16 cellular contexts compared by ENCODE assay signal in genomic region chr7:130947792-130948580, GRCh38.
DNase-seq lines count a peak whose midpoint lies in the region; ATAC-seq and TF ChIP-seq lines count a peak whose summit lies in the region.
"Had no signal": no experiment of that assay in that cellular context is flagged by ENCODE, and none has a peak within 500 bp of the region (broad histone marks: within the 10 kb centered on the region; RNA-seq: fewer than 3 reads in every experiment).

No MANE protein-coding gene starts in this region.

- dilution Hi-C loops in IMR-90 (cut with HindIII; ENCODE audit: low sequenced_read_pairs, unreplicated experiment): no loop called here

- peak overlapping the region; percentile 64 for H3K4me3 Mint-ChIP-seq in activated CD8-positive, alpha-beta memory T cell treated with anti-CD3 and anti-CD28 coated beads, Interleukin-2, amount 10 ng/mL, durations not matched to agents 7 days and 5 days
- peak overlapping the region; percentile 60 for H3K4me3 Mint-ChIP-seq in activated naive CD8-positive, alpha-beta T cell treated with anti-CD3 and anti-CD28 coated beads, Interleukin-2, amount 10 ng/mL, durations not matched to agents 7 days and 5 days
- no peak overlapping the region for H3K4me3 Mint-ChIP-seq in stimulated activated effector memory CD8-positive, alpha-beta T cell treated with anti-CD3 and anti-CD28 coated beads, Interleukin-12 subunit alpha, Interleukin-12 subunit beta, amount 100 ng/mL, for 72 hours

- WGBS in IMR-90 (ENCODE audit: extremely low coverage in 2 of 2, insufficient read length in 1 of 2), 2 experiments: 80% methylated on average over 1 of the region's 6 CpGs; no CpG with 5 or more reads in 1 of the 2 experiments

- no peaks in the 10 kb centered on the region for H3K27me3 ChIP-seq in IMR-90 (ENCODE audit: control insufficient read depth, insufficient read depth, low read length)
- H3K27me3 ChIP-seq: SJCRH30 had no signal

- peak overlapping the region; percentile 29; the same call in 1 of the 2 replicates for H3K4ac ChIP-seq in IMR-90 (ENCODE audit: low read depth, low read length)

- H3K79me1 ChIP-seq in IMR-90 (ENCODE audit: low read depth in 1 of 2, low read length in 2 of 2): peaks cover 28 to 62% of the 10 kb centered on the region in 2 experiments

- peak overlapping the region; percentile 47; the same call in 1 of the 2 replicates for H4K91ac ChIP-seq in IMR-90 (ENCODE audit: insufficient read depth, low read depth, low read length)

- intact Hi-C loops in IMR-90 (cut with micrococcal nuclease): no loop called here

- H4K5ac ChIP-seq in IMR-90 (ENCODE audit: low read depth, low read length): no peak overlapping the region; the same call in 1 of the 2 replicates

- H3K4me1 Mint-ChIP-seq in activated CD8-positive, alpha-beta memory T cell treated with anti-CD3 and anti-CD28 coated beads, Interleukin-2, amount 10 ng/mL, durations not matched to agents 7 days and 5 days: peaks cover 61% of the 10 kb centered on the region
- H3K4me1 Mint-ChIP-seq in activated naive CD8-positive, alpha-beta T cell treated with anti-CD3 and anti-CD28 coated beads, Interleukin-2, amount 10 ng/mL, durations not matched to agents 7 days and 5 days: peaks cover 54% of the 10 kb centered on the region
- peaks cover 56% of the 10 kb centered on the region for H3K4me1 Mint-ChIP-seq in stimulated activated effector memory CD8-positive, alpha-beta T cell treated with anti-CD3 and anti-CD28 coated beads, Interleukin-12 subunit alpha, Interleukin-12 subunit beta, amount 100 ng/mL, for 72 hours

- H3K9me1 ChIP-seq in IMR-90 (ENCODE audit: insufficient read depth, low read length): peaks cover 16% of the 10 kb centered on the region

- ATAC-seq in activated CD8-positive, alpha-beta memory T cell treated with anti-CD3 and anti-CD28 coated beads, Interleukin-2, amount 10 ng/mL, durations not matched to agents 7 days and 5 days: peak; percentile 24
- ATAC-seq in IMR-90 (ENCODE audit: low read depth) (no peak), GM21825 (IDR thresholded peaks at IDR 0.05; ENCODE audit: unreplicated experiment) (no peak)
- peak; percentile 46 for ATAC-seq in activated naive CD8-positive, alpha-beta T cell treated with anti-CD3 and anti-CD28 coated beads, Interleukin-2, amount 10 ng/mL, durations not matched to agents 7 days and 5 days (ENCODE audit: low read depth)
- ATAC-seq in stimulated activated effector memory CD8-positive, alpha-beta T cell treated with anti-CD3 and anti-CD28 coated beads, Interleukin-12 subunit alpha, Interleukin-12 subunit beta, amount 100 ng/mL, for 72 hours: peak; percentile 36

- no peak overlapping the region for H3K4me3 ChIP-seq in IMR-90 (ENCODE audit: insufficient read depth, low read depth, low read length)
- H3K4me3 ChIP-seq: SJCRH30 had no signal

- no peak for TF ChIP-seq POLR2A in IMR-90 (IDR thresholded peaks at IDR 0.05; ENCODE audit: low read depth, low read length)

- H3K56ac ChIP-seq in IMR-90 (ENCODE audit: extremely low read depth, insufficient read depth, low read length): no peak overlapping the region

- H3K4me2 ChIP-seq in IMR-90 (ENCODE audit: low read depth, low read length): no peak overlapping the region

- TF ChIP-seq RAD21 in IMR-90 (IDR thresholded peaks at IDR 0.05; ENCODE audit: low read length): no peak

- peaks cover 24% of the 10 kb centered on the region for H3K4me1 ChIP-seq in IMR-90 (ENCODE audit: control insufficient read depth, insufficient read depth, low read length)
- H3K4me1 ChIP-seq: parathyroid adenoma had no signal

- POLR2A ChIA-PET in IMR-90 (lab: Charles Lee; ENCODE audit: unreplicated experiment): no interaction called here
- POLR2A ChIA-PET in activated naive CD8-positive, alpha-beta T cell treated with anti-CD3 and anti-CD28 coated beads, Interleukin-2, amount 10 ng/mL, durations not matched to agents 7 days and 5 days (lab: Charles Lee): interaction anchor here (0.8 to 2.7 kb wide), 4 partner anchors 8 to 26 kb away, joined by 4 to 17 read pairs (median 8); no protein-coding TSS in a partner anchor

- H3K36me3 ChIP-seq in IMR-90 (ENCODE audit: control insufficient read depth, insufficient read depth, low read length): peaks cover 18% of the 10 kb centered on the region
- H3K36me3 ChIP-seq: SJCRH30 had no signal

- no peak for TF ChIP-seq CTCF in IMR-90 (conservative IDR thresholded peaks at IDR 0.05; ENCODE audit: low read depth, low read length)

- CTCF ChIA-PET in activated CD8-positive, alpha-beta memory T cell treated with anti-CD3 and anti-CD28 coated beads, Interleukin-2, amount 10 ng/mL, durations not matched to agents 7 days and 5 days (lab: Charles Lee): interaction anchor here (0.8 to 7.5 kb wide), 7 partner anchors 9 to 92 kb away, joined by 4 to 79 read pairs (median 10); no protein-coding TSS in a partner anchor
- CTCF ChIA-PET in IMR-90 (lab: Yijun Ruan, JAX): interaction anchor here (0.7 to 1.2 kb wide), 2 partner anchors 26 to 92 kb away, joined by 3 read pairs; no protein-coding TSS in a partner anchor

- H3K14ac ChIP-seq in IMR-90 (replicated peaks; ENCODE audit: low read depth, low read length): no peak overlapping the region; the same call in 1 of the 2 replicates

- H3K27me3 Mint-ChIP-seq in activated CD8-positive, alpha-beta memory T cell treated with anti-CD3 and anti-CD28 coated beads, Interleukin-2, amount 10 ng/mL, durations not matched to agents 7 days and 5 days: no peaks in the 10 kb centered on the region
- no peaks in the 10 kb centered on the region for H3K27me3 Mint-ChIP-seq in activated naive CD8-positive, alpha-beta T cell treated with anti-CD3 and anti-CD28 coated beads, Interleukin-2, amount 10 ng/mL, durations not matched to agents 7 days and 5 days

- no peak overlapping the region for H2AK9ac ChIP-seq in IMR-90 (replicated peaks; ENCODE audit: low read depth, low read length, poor library complexity)

- no peaks in the 10 kb centered on the region for H3K9me3 Mint-ChIP-seq in activated CD8-positive, alpha-beta memory T cell treated with anti-CD3 and anti-CD28 coated beads, Interleukin-2, amount 10 ng/mL, durations not matched to agents 7 days and 5 days (ENCODE audit: low read depth)
- no peaks in the 10 kb centered on the region for H3K9me3 Mint-ChIP-seq in activated naive CD8-positive, alpha-beta T cell treated with anti-CD3 and anti-CD28 coated beads, Interleukin-2, amount 10 ng/mL, durations not matched to agents 7 days and 5 days
- no peaks in the 10 kb centered on the region for H3K9me3 Mint-ChIP-seq in stimulated activated effector memory CD8-positive, alpha-beta T cell treated with anti-CD3 and anti-CD28 coated beads, Interleukin-12 subunit alpha, Interleukin-12 subunit beta, amount 100 ng/mL, for 72 hours

- no TSS peak for BruUV-seq in IMR-90 (replicated peaks; lab: Mats Ljungman, UMichigan)

- H4K20me1 ChIP-seq in IMR-90 (ENCODE audit: insufficient read depth, low read length): no peaks in the 10 kb centered on the region

- H2AK5ac ChIP-seq in IMR-90 (ENCODE audit: low read depth, low read length): peak overlapping the region; percentile 90

- in situ Hi-C loops in IMR-90 (cut with MboI; ENCODE audit: low sequenced_read_pairs): no loop called here

- H2AFZ ChIP-seq in IMR-90 (replicated peaks; ENCODE audit: low read length, poor library complexity): no peak overlapping the region
- H2AFZ ChIP-seq: parathyroid adenoma had no signal

- no peak overlapping the region for H3K9ac ChIP-seq in IMR-90 (ENCODE audit: low read depth, low read length)
- H3K9ac ChIP-seq: parathyroid adenoma had no signal

- H3K9me3 ChIP-seq in IMR-90 (ENCODE audit: control insufficient read depth, insufficient read depth, low read length): no peaks in the 10 kb centered on the region
- H3K9me3 ChIP-seq: SJCRH30 had no signal

- peak overlapping the region; percentile 8; the same call in 1 of the 2 replicates for H2BK20ac ChIP-seq in IMR-90 (ENCODE audit: low read depth, low read length)

- H3K27ac Mint-ChIP-seq in activated CD8-positive, alpha-beta memory T cell treated with anti-CD3 and anti-CD28 coated beads, Interleukin-2, amount 10 ng/mL, durations not matched to agents 7 days and 5 days: peak overlapping the region; percentile 84
- H3K27ac Mint-ChIP-seq in activated naive CD8-positive, alpha-beta T cell treated with anti-CD3 and anti-CD28 coated beads, Interleukin-2, amount 10 ng/mL, durations not matched to agents 7 days and 5 days: peak overlapping the region; percentile 77
- no peak overlapping the region for H3K27ac Mint-ChIP-seq in stimulated activated effector memory CD8-positive, alpha-beta T cell treated with anti-CD3 and anti-CD28 coated beads, Interleukin-12 subunit alpha, Interleukin-12 subunit beta, amount 100 ng/mL, for 72 hours

- 0 out of 2 replicates have a peak overlapping the region, but pooled peaks have one; percentile 0 for H2BK120ac ChIP-seq in IMR-90 (ENCODE audit: low read depth, low read length)

- H3K36me3 Mint-ChIP-seq in activated CD8-positive, alpha-beta memory T cell treated with anti-CD3 and anti-CD28 coated beads, Interleukin-2, amount 10 ng/mL, durations not matched to agents 7 days and 5 days: peaks cover 48% of the 10 kb centered on the region
- peaks cover 35% of the 10 kb centered on the region for H3K36me3 Mint-ChIP-seq in activated naive CD8-positive, alpha-beta T cell treated with anti-CD3 and anti-CD28 coated beads, Interleukin-2, amount 10 ng/mL, durations not matched to agents 7 days and 5 days
- no peaks in the 10 kb centered on the region for H3K36me3 Mint-ChIP-seq in stimulated activated effector memory CD8-positive, alpha-beta T cell treated with anti-CD3 and anti-CD28 coated beads, Interleukin-12 subunit alpha, Interleukin-12 subunit beta, amount 100 ng/mL, for 72 hours

- peak overlapping the region; percentile 83; the same call in 1 of the 3 replicates for H2BK15ac ChIP-seq in IMR-90 (ENCODE audit: low read depth, low read length)

- H3K18ac ChIP-seq in IMR-90 (ENCODE audit: low read depth, low read length): no peak overlapping the region; the same call in 1 of the 2 replicates

- no peak overlapping the region for H3K23ac ChIP-seq in IMR-90 (ENCODE audit: low read depth, low read length)

- no peak overlapping the region for H3K27ac ChIP-seq in IMR-90 (ENCODE audit: insufficient read depth, low read length)
- H3K27ac ChIP-seq: parathyroid adenoma, SJCRH30 had no signal

- H2BK5ac ChIP-seq in IMR-90 (ENCODE audit: low read depth, low read length, poor library complexity, severe bottlenecking): peak overlapping the region; percentile 38

- H4K8ac ChIP-seq in IMR-90 (ENCODE audit: low read depth in 2 of 2, low read length in 2 of 2): peak overlapping the region in 1 of 2 experiments; percentile 0; a peak in 1 of 4 replicates

- no peak for DNase-seq in activated CD8-positive, alpha-beta memory T cell treated with anti-CD3 and anti-CD28 coated beads, Interleukin-2, amount 10 ng/mL, durations not matched to agents 7 days and 5 days
- DNase-seq in activated CD8-positive, alpha-beta memory T cell treated with anti-CD3 and anti-CD28 coated beads for 24 hours: no peak
- DNase-seq in IMR-90: no peak
- no peak for DNase-seq in activated naive CD8-positive, alpha-beta T cell treated with anti-CD3 and anti-CD28 coated beads, Interleukin-2, amount 10 ng/mL, durations not matched to agents 7 days and 5 days
- no peak for DNase-seq in stimulated activated effector memory CD8-positive, alpha-beta T cell treated with anti-CD3 and anti-CD28 coated beads, Interleukin-12 subunit alpha, Interleukin-12 subunit beta, amount 100 ng/mL, for 72 hours (ENCODE audit: low spot score in 2 of 2)
- DNase-seq in middle frontal gyrus (ENCODE audit: extremely low spot score, low spot score): no peak
- no peak for DNase-seq in GOT3 (lab: John Stamatoyannopoulos, UW)
- DNase-seq: activated CD4-positive, alpha-beta T cell treated with anti-CD3 and anti-CD28 coated beads for 1 hour; dermis blood vessel endothelial cell; DMS153; mesendoderm; NCI-H82; SJCRH30; stimulated activated CD8-positive, alpha-beta memory T cell treated with anti-CD3 and anti-CD28 coated beads, Interleukin-4, amount 100 ng/mL, for 48 hours had no signal

Comparison
In these comparisons a context has a peak if more than half of its experiments do, and no peak if none do; other contexts are left out.
1. ATAC-seq: peak in activated CD8-positive, alpha-beta memory T cell treated with anti-CD3 and anti-CD28 coated beads, Interleukin-2, amount 10 ng/mL, durations not matched to agents 7 days and 5 days (single experiment), activated naive CD8-positive, alpha-beta T cell treated with anti-CD3 and anti-CD28 coated beads, Interleukin-2, amount 10 ng/mL, durations not matched to agents 7 days and 5 days (single experiment) and stimulated activated effector memory CD8-positive, alpha-beta T cell treated with anti-CD3 and anti-CD28 coated beads, Interleukin-12 subunit alpha, Interleukin-12 subunit beta, amount 100 ng/mL, for 72 hours (single experiment); none in IMR-90 (single experiment) and GM21825 (single experiment).